Comparison of ENCODE assay signal across 16 cellular contexts in the genomic region with DNA sequence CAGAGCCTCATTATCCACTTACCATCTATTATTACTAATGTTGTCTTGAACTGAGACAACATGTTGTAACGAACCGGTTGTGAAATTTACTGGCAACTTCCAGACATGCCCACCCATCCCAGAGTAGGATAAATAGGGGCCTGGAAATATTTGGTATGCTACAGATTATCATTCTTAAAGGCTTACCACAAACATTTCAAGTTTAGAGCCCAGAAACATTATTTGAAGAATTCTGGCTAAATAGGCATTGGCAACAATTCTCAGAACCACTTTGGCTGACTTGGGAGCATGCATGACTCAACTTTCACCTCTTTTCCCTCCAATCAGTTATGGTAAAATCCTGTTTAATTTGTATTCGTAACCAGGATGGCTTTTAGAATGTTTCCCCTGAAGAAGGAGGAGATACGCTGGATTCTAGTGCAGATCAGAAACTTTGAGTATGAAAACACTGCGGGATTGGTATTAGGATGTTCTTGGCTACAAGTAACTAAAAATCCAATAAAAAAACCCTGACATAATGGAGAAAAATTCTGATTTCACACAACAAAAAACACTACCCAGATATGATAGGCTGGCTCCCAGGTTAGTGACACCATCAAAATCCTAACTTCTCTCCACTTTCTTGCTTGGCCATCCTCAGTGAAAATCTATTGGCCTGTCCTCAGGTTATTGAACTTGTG.
DNase-seq lines count a peak whose midpoint lies in the region; ATAC-seq and TF ChIP-seq lines count a peak whose summit lies in the region.
"Had no signal": no experiment of that assay in that cellular context is flagged by ENCODE, and none has a peak within 500 bp of the region (broad histone marks: within the 10 kb centered on the region; RNA-seq: fewer than 3 reads in every experiment).

No MANE protein-coding gene starts in this region.

- H3K9me3 ChIP-seq in SK-N-SH = no peaks in the 10 kb centered on the region
- H3K9me3 ChIP-seq in endodermal cell (ENCODE audit: control insufficient read depth, low read length) = peaks cover 41% of the 10 kb centered on the region
- no peaks in the 10 kb centered on the region for H3K9me3 ChIP-seq in aorta (ENCODE audit: control insufficient read depth, low read length)

- H3K27me3 ChIP-seq in SK-N-SH (ENCODE audit: insufficient read depth) = no peaks in the 10 kb centered on the region
- no peaks in the 10 kb centered on the region for H3K27me3 ChIP-seq in endodermal cell (ENCODE audit: control insufficient read depth, insufficient read depth, low read length, poor library complexity, severe bottlenecking)
- no peaks in the 10 kb centered on the region for H3K27me3 ChIP-seq in mesendoderm (ENCODE audit: insufficient read depth, low read length, poor library complexity)
- H3K27me3 ChIP-seq in aorta (ENCODE audit: control insufficient read depth in 1 of 2, insufficient read depth in 2 of 2, low read length in 1 of 2) = no peaks in the 10 kb centered on the region
- H3K27me3 ChIP-seq: foreskin keratinocyte had no signal

- H3K4me1 ChIP-seq in SK-N-SH (ENCODE audit: control insufficient read depth in 1 of 2, insufficient read depth in 2 of 2, low read depth in 1 of 2, low read length in 1 of 2) (no peaks in the 10 kb centered on the region; a peak in 1 of 4 replicates), endodermal cell (ENCODE audit: control insufficient read depth, insufficient read depth, low read length) (peaks cover 11% of the 10 kb centered on the region), mesendoderm (ENCODE audit: control insufficient read depth, low read depth, low read length) (peaks cover 1% of the 10 kb centered on the region), aorta (ENCODE audit: control insufficient read depth in 1 of 2, insufficient read depth in 2 of 2, low read length in 2 of 2) (no peaks in the 10 kb centered on the region)
- H3K4me1 ChIP-seq: foreskin keratinocyte had no signal

- DNase-seq in SK-N-SH (no peak), endodermal cell (peak; percentile 10), mesendoderm (no peak), aorta (no peak), natural killer cell (no peak), NCI-H146 (lab: John Stamatoyannopoulos, UW) (no peak)
- DNase-seq: 8988T; activated CD8-positive, alpha-beta memory T cell treated with anti-CD3 and anti-CD28 coated beads, Interleukin-2, amount 10 ng/mL, durations not matched to agents 7 days and 5 days; foreskin keratinocyte; NCI-H2171; stimulated activated CD4-positive, alpha-beta T cell treated with anti-CD3 and anti-CD28 coated beads, Interleukin-2, amount 100 ng/mL, for 48 hours had no signal

- H3K4me3 Mint-ChIP-seq in endodermal cell (no peak overlapping the region), natural killer cell (no peak overlapping the region)
- H3K4me3 Mint-ChIP-seq: activated CD8-positive, alpha-beta memory T cell treated with anti-CD3 and anti-CD28 coated beads, Interleukin-2, amount 10 ng/mL, durations not matched to agents 7 days and 5 days; stimulated activated memory B cell treated with anti-CD40 and anti-IgM and Interleukin-4, amounts not matched to agents 10 μg/mL and 1 μg/mL and 100 μg/mL, for 72 hours; WTC11 had no signal

- H3K4ac ChIP-seq in mesendoderm (ENCODE audit: low read depth, low read length) = no peak overlapping the region

- TF ChIP-seq CTCF in SK-N-SH (IDR thresholded peaks at IDR 0.05) (no peak), endodermal cell (conservative IDR thresholded peaks at IDR 0.05) (no peak), natural killer cell (IDR thresholded peaks at IDR 0.05) (no peak)

- no peak for TF ChIP-seq EP300 in SK-N-SH (IDR thresholded peaks at IDR 0.05; ENCODE audit: borderline replicate concordance in 1 of 2, low read depth in 1 of 2, low read length in 1 of 2)

- no peaks in the 10 kb centered on the region for H3K79me2 ChIP-seq in SK-N-SH (ENCODE audit: insufficient read depth)
- no peaks in the 10 kb centered on the region for H3K79me2 ChIP-seq in mesendoderm (ENCODE audit: control insufficient read depth, insufficient read depth, low read length)

- POLR2A ChIA-PET in SK-N-SH (lab: Yijun Ruan, JAX) = no interaction called here

- peak overlapping the region; percentile 0 for H2AK5ac ChIP-seq in mesendoderm (ENCODE audit: low read length)

- TF ChIP-seq RAD21 in SK-N-SH (IDR thresholded peaks at IDR 0.05; ENCODE audit: low read length) = no peak

- H3K9me3 Mint-ChIP-seq in endodermal cell = peaks cover 28% of the 10 kb centered on the region
- H3K9me3 Mint-ChIP-seq in natural killer cell = no peaks in the 10 kb centered on the region
- H3K9me3 Mint-ChIP-seq: stimulated activated memory B cell treated with anti-CD40 and anti-IgM and Interleukin-4, amounts not matched to agents 10 μg/mL and 1 μg/mL and 100 μg/mL, for 72 hours had no signal

- H3K27ac ChIP-seq in SK-N-SH (ENCODE audit: low read depth in 2 of 2, low read length in 1 of 2) (no peak overlapping the region), endodermal cell (ENCODE audit: low read depth, low read length) (no peak overlapping the region), mesendoderm (ENCODE audit: low read depth, low read length) (no peak overlapping the region), aorta (ENCODE audit: low read depth in 1 of 2, low read length in 2 of 2) (no peak overlapping the region)
- H3K27ac ChIP-seq: foreskin keratinocyte had no signal

- no peaks in the 10 kb centered on the region for H3K9me2 ChIP-seq in SK-N-SH

- 56% methylated on average over 5 of the region's 5 CpGs for WGBS in SK-N-SH (ENCODE audit: low lambda C conversion rate)
- WGBS in endodermal cell (ENCODE audit: insufficient coverage in 1 of 2, insufficient read length in 1 of 2), 2 experiments = 81 to 86% methylated on average over 1 to 5 of the region's 5 CpGs
- WGBS in mesendoderm (ENCODE audit: extremely low coverage, insufficient coverage, low lambda C conversion rate) = no CpG with 5 or more reads among the region's 5 CpGs
- 34 to 36% methylated on average over 5 of the region's 5 CpGs for WGBS in aorta, 2 donors

- no peak overlapping the region for H3K56ac ChIP-seq in mesendoderm (ENCODE audit: low read length)

- no peaks in the 10 kb centered on the region for H3K79me1 ChIP-seq in mesendoderm (ENCODE audit: low read length)

- H4K5ac ChIP-seq in mesendoderm (ENCODE audit: low read length) = no peak overlapping the region

- H3K27ac Mint-ChIP-seq in endodermal cell = no peak overlapping the region
- H3K27ac Mint-ChIP-seq in natural killer cell = no peak overlapping the region
- H3K27ac Mint-ChIP-seq: activated CD8-positive, alpha-beta memory T cell treated with anti-CD3 and anti-CD28 coated beads, Interleukin-2, amount 10 ng/mL, durations not matched to agents 7 days and 5 days; progenitor cell of endocrine pancreas; stimulated activated memory B cell treated with anti-CD40 and anti-IgM and Interleukin-4, amounts not matched to agents 10 μg/mL and 1 μg/mL and 100 μg/mL, for 72 hours; WTC11 had no signal

- H2BK120ac ChIP-seq in mesendoderm (ENCODE audit: low read depth, low read length) = no peak overlapping the region

- H3K4me1 Mint-ChIP-seq in endodermal cell (peaks cover 34% of the 10 kb centered on the region), natural killer cell (peaks cover 8 to 9% of the 10 kb centered on the region in 2 donors)
- H3K4me1 Mint-ChIP-seq: stimulated activated memory B cell treated with anti-CD40 and anti-IgM and Interleukin-4, amounts not matched to agents 10 μg/mL and 1 μg/mL and 100 μg/mL, for 72 hours had no signal

- H3K23ac ChIP-seq in mesendoderm (ENCODE audit: low read length) = no peak overlapping the region

- no peak overlapping the region for H3K18ac ChIP-seq in mesendoderm (ENCODE audit: low read length)

- no peaks in the 10 kb centered on the region for H3K27me3 Mint-ChIP-seq in endodermal cell (ENCODE audit: insufficient read depth)
- H3K27me3 Mint-ChIP-seq in natural killer cell (ENCODE audit: low read depth in 2 of 2) = peaks cover 33% of the 10 kb centered on the region in 2 donors
- H3K27me3 Mint-ChIP-seq: progenitor cell of endocrine pancreas had no signal

- H3K9ac ChIP-seq in SK-N-SH = no peak overlapping the region
- H3K9ac ChIP-seq in endodermal cell (ENCODE audit: extremely low read depth, low read length, poor library complexity, severe bottlenecking) = no peak overlapping the region
- H3K9ac ChIP-seq in mesendoderm (ENCODE audit: low read length) = no peak overlapping the region

- H3K4me3 ChIP-seq in SK-N-SH (ENCODE audit: low read depth in 2 of 2, low read length in 1 of 2) = no peak overlapping the region
- no peak overlapping the region for H3K4me3 ChIP-seq in endodermal cell (ENCODE audit: low read length)
- no peak overlapping the region for H3K4me3 ChIP-seq in mesendoderm (ENCODE audit: low read length)
- no peak overlapping the region for H3K4me3 ChIP-seq in aorta (ENCODE audit: low read length in 2 of 2)

- H3K36me3 ChIP-seq in SK-N-SH (replicated peaks in 1 of 2; ENCODE audit: control insufficient read depth in 1 of 2, insufficient read depth in 2 of 2, low read length in 1 of 2) (no peaks in the 10 kb centered on the region), endodermal cell (ENCODE audit: control insufficient read depth, insufficient read depth, low read length) (no peaks in the 10 kb centered on the region), mesendoderm (ENCODE audit: control insufficient read depth, insufficient read depth, low read length) (no peaks in the 10 kb centered on the region), aorta (ENCODE audit: control insufficient read depth in 1 of 2, insufficient read depth in 2 of 2, low read length in 1 of 2) (no peaks in the 10 kb centered on the region)

- no peaks in the 10 kb centered on the region for H4K20me1 ChIP-seq in SK-N-SH (ENCODE audit: insufficient read depth)

- CTCF ChIA-PET in SK-N-SH (lab: Yijun Ruan, JAX) = interaction anchor here (1.2 kb wide), 1 partner anchor 9 kb away, joined by 3 read pairs; no protein-coding TSS in a partner anchor

- H2AFZ ChIP-seq in SK-N-SH (ENCODE audit: low read depth) = no peak overlapping the region

- no peak; the same call in 2 of the 3 replicates for ATAC-seq in SK-N-SH treated with all-trans-retinoic acid at 6 μM for 48 hours
- ATAC-seq in aorta (ENCODE audit: low FRiP score) = peak; percentile 82
- ATAC-seq in natural killer cell = no peak
- ATAC-seq in GM21717 (IDR thresholded peaks at IDR 0.05; ENCODE audit: unreplicated experiment) = no peak
- ATAC-seq: activated CD8-positive, alpha-beta memory T cell treated with anti-CD3 and anti-CD28 coated beads, Interleukin-2, amount 10 ng/mL, durations not matched to agents 7 days and 5 days; foreskin keratinocyte; stimulated activated memory B cell treated with anti-CD40 and anti-IgM and Interleukin-4, amounts not matched to agents 10 μg/mL and 1 μg/mL and 100 μg/mL, for 72 hours; WTC11 had no signal

- intact Hi-C loops in aorta (cut with DNase I) (no loop called here), natural killer cell (cut with micrococcal nuclease) (no loop called here)

- no peak overlapping the region for H2BK5ac ChIP-seq in mesendoderm (ENCODE audit: low read length)

- H3K36me3 Mint-ChIP-seq in endodermal cell (ENCODE audit: low read depth) (peaks cover 17% of the 10 kb centered on the region), natural killer cell (no peaks in the 10 kb centered on the region)
- H3K36me3 Mint-ChIP-seq: activated CD8-positive, alpha-beta memory T cell treated with anti-CD3 and anti-CD28 coated beads, Interleukin-2, amount 10 ng/mL, durations not matched to agents 7 days and 5 days; stimulated activated memory B cell treated with anti-CD40 and anti-IgM and Interleukin-4, amounts not matched to agents 10 μg/mL and 1 μg/mL and 100 μg/mL, for 72 hours had no signal

- no peak overlapping the region for H4K8ac ChIP-seq in mesendoderm (ENCODE audit: low read depth, low read length)

- H2BK15ac ChIP-seq in mesendoderm (replicated peaks; ENCODE audit: low read depth) = no peak overlapping the region

- no peak overlapping the region for H3K4me2 ChIP-seq in SK-N-SH
- H3K4me2 ChIP-seq in mesendoderm (ENCODE audit: low read length) = no peak overlapping the region

- no peaks in the 10 kb centered on the region for H3F3A ChIP-seq in SK-N-SH (replicated peaks; ENCODE audit: insufficient read depth)
